In genomic region chr6:53302678-53303360, GRCh38 we compare ENCODE assay signal across 8 cellular contexts. TPM values are rescaled to one million over a fixed set of nuclear protein-coding genes. Genes with fewer than 3 reads are reported as not detected.
DNase-seq lines count a peak whose midpoint lies in the region; ATAC-seq and TF ChIP-seq lines count a peak whose summit lies in the region.

No MANE protein-coding gene starts in this region.

- no peaks in the 10 kb centered on the region for H3K36me3 Mint-ChIP-seq in osteocyte (ENCODE audit: unreplicated experiment)

- peak overlapping the region; percentile 7 for H3K4me3 ChIP-seq in epithelial cell of esophagus (ENCODE audit: low read length)

- no peaks in the 10 kb centered on the region for H3K27me3 Mint-ChIP-seq in osteocyte (ENCODE audit: unreplicated experiment)

- in situ Hi-C loops in G401 (cut with HindIII; ENCODE audit: low sequenced_read_pairs): no loop called here

- TF ChIP-seq CTCF in epithelial cell of esophagus (IDR thresholded peaks at IDR 0.05; ENCODE audit: insufficient read depth, low read depth, low read length, missing control alignments) (no peak), osteocyte (IDR thresholded peaks at IDR 0.05) (no peak)

- DNase-seq in DMS53 (lab: John Stamatoyannopoulos, UW) (peak; percentile 47), RPMI7951 (ENCODE audit: low read depth) (peak; percentile 87), epithelial cell of esophagus (ENCODE audit: low read depth) (peak; percentile 88), osteocyte (ENCODE audit: extremely low spot score, unreplicated experiment) (no peak), G401 (ENCODE audit: low spot score) (no peak), cerebellar nuclear complex (lab: John Stamatoyannopoulos, UW) (no peak), medulla oblongata (ENCODE audit: extremely low spot score) (no peak)

- ATAC-seq in HG02759 (IDR thresholded peaks at IDR 0.05; ENCODE audit: unreplicated experiment): no peak

- H3K27ac Mint-ChIP-seq in osteocyte (ENCODE audit: unreplicated experiment): peak overlapping the region; percentile 50

- H3K4me1 Mint-ChIP-seq in osteocyte (ENCODE audit: unreplicated experiment): peaks cover 49% of the 10 kb centered on the region

- no peaks in the 10 kb centered on the region for H3K9me3 Mint-ChIP-seq in osteocyte (ENCODE audit: unreplicated experiment)

- no peak overlapping the region for H3K4me3 Mint-ChIP-seq in osteocyte (ENCODE audit: unreplicated experiment)

RNA-seq across cellular contexts. Expression of gene ELOVL5, which starts 45.9 kb away (rescaled TPM):
- total RNA-seq in RPMI7951 (2014; rRNA removed; shearing (Covaris generic)): 71.0 and 91.3 TPM in 2 replicates
- 88.8 and 89.4 TPM in 2 replicates for total RNA-seq in osteocyte
- 6.6 and 12.2 TPM in 2 replicates for total RNA-seq in G401 (2014; rRNA removed; shearing (Covaris generic))

Comparison
In these comparisons a context has a peak if more than half of its experiments do, and no peak if none do; other contexts are left out.
1. DNase-seq: peak in DMS53 (single experiment), RPMI7951 (single experiment) and epithelial cell of esophagus (single experiment); none in osteocyte (single experiment), G401 (single experiment), cerebellar nuclear complex (0 of 2) and medulla oblongata (single experiment).